In the genomic region with DNA sequence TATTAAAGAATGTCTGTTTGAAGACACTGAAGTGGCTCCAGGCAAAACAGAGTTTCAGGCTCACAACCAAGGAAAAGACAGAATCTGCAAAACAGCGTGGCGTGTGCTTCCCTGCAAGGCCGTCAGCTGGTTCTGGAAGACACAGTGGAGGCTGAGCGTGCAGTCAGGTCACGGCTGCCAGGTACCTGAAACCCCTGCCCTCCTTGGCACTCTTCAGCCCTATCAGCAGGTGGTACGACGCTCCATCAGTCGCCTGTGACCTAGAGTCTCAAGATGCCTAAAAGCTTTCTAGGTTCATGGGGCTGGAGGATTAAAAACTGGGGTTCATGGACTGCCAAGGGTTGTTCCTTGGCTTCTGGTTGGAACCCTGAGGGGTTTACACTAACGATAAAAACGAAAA, we compare ENCODE assay signal across 30 cellular contexts.
"Had no signal": no experiment of that assay in that cellular context is flagged by ENCODE, and none has a peak within 500 bp of the region (broad histone marks: within the 10 kb centered on the region; RNA-seq: fewer than 3 reads in every experiment).

No MANE protein-coding gene starts in this region.

- H3K4me3 ChIP-seq: ascending aorta, breast epithelium, cardiac muscle cell, colonic mucosa, esophagus squamous epithelium had no signal

- ATAC-seq: activated CD4-positive, CD25-positive, alpha-beta regulatory T cell treated with anti-CD3 and anti-CD28 coated beads, Interleukin-2, amount 50 U/mL, for 24 hours; activated CD8-positive, alpha-beta memory T cell treated with anti-CD3 and anti-CD28 coated beads, Interleukin-2, amount 10 ng/mL, durations not matched to agents 7 days and 5 days; activated CD8-positive, alpha-beta T cell treated with anti-CD3 and anti-CD28 coated beads, Interleukin-2, amount 10 ng/mL, durations not matched to agents 7 days and 5 days; activated naive CD4-positive, alpha-beta T cell treated with anti-CD3 and anti-CD28 coated beads, Interleukin-2, amount 50 U/mL, for 72 hours; T-helper 17 cell had no signal

- H3K9me3 ChIP-seq: ascending aorta, breast epithelium, colonic mucosa, esophagus squamous epithelium had no signal

- FAIRE-seq: endometrium, endothelial cell of umbilical vein had no signal

- H3K27me3 ChIP-seq: ascending aorta, breast epithelium, cardiac muscle cell, colonic mucosa, esophagus squamous epithelium had no signal

- H3K36me3 ChIP-seq: ascending aorta, breast epithelium, cardiac muscle cell, colonic mucosa, WERI-Rb-1 had no signal

- H3K27ac ChIP-seq: ascending aorta, breast epithelium, cardiac muscle cell, colonic mucosa, epithelial cell of prostate, esophagus squamous epithelium, WERI-Rb-1 had no signal

- H3K4me1 ChIP-seq: ascending aorta, breast epithelium, colonic mucosa, esophagus squamous epithelium had no signal

- DNase-seq: activated B cell treated with CpG ODN at 0.5 μM for 24 hours; activated CD4-positive, alpha-beta memory T cell treated with anti-CD3 and anti-CD28 coated beads for 36 hours; activated CD4-positive, alpha-beta T cell treated with anti-CD3 and anti-CD28 coated beads, Interleukin-2, amount 10 ng/mL, durations not matched to agents 24 days and 14 days; activated CD8-positive, alpha-beta memory T cell treated with anti-CD3 and anti-CD28 coated beads, Interleukin-2, amount 10 ng/mL, durations not matched to agents 7 days and 5 days; activated CD8-positive, alpha-beta memory T cell treated with anti-CD3 and anti-CD28 coated beads, Interleukin-2, amount 50 U/mL, for 4 hours; activated CD8-positive, alpha-beta T cell treated with anti-CD3 and anti-CD28 coated beads, Interleukin-2, amount 10 ng/mL, durations not matched to agents 7 days and 5 days; activated gamma-delta T cell; activated naive CD4-positive, alpha-beta T cell; activated naive CD4-positive, alpha-beta T cell treated with anti-CD3 and anti-CD28 coated beads, Interleukin-2, amount 10 ng/mL, durations not matched to agents 7 days and 5 days; activated naive CD8-positive, alpha-beta T cell treated with anti-CD3 and anti-CD28 coated beads, Interleukin-2, amount 10 ng/mL, durations not matched to agents 7 days and 5 days; activated T-cell treated with anti-CD3 and anti-CD28 coated beads, Interleukin-2, amount 50 U/mL, for 1 hour; activated T-cell treated with anti-CD3 and anti-CD28 coated beads, Interleukin-2, amount 50 U/mL, for 48 hours; central memory CD4-positive, alpha-beta T cell; cerebellar nuclear complex; colonic mucosa; effector CD8-positive, alpha-beta T cell; esophagus squamous epithelium; foreskin melanocyte; head of caudate nucleus; T-helper 17 cell; T1000; WERI-Rb-1 had no signal
